Comparison of ENCODE assay signal across 9 cellular contexts in genomic region chr7:130887182-130888016, GRCh38.
DNase-seq lines count a peak whose midpoint lies in the region; ATAC-seq, FAIRE-seq and TF ChIP-seq lines count a peak whose summit lies in the region.
"Had no signal": no experiment of that assay in that cellular context is flagged by ENCODE, and none has a peak within 500 bp of the region (broad histone marks: within the 10 kb centered on the region; RNA-seq: fewer than 3 reads in every experiment).

No MANE protein-coding gene starts in this region.

- no peaks in the 10 kb centered on the region for H3K27me3 Mint-ChIP-seq in astrocyte (ENCODE audit: low read depth, unreplicated experiment)

- H3K4me2 ChIP-seq in astrocyte (ENCODE audit: low read length) (peak overlapping the region; percentile 83), HepG2 (ENCODE audit: low read depth, low read length) (no peak overlapping the region)

- H3K4me3 ChIP-seq in astrocyte (ENCODE audit: insufficient read depth, low read depth, low read length) = peak overlapping the region; percentile 30
- no peak overlapping the region for H3K4me3 ChIP-seq in HepG2 (replicated peaks in 1 of 3; ENCODE audit: insufficient read depth in 1 of 3, low read depth in 2 of 3, low read length in 3 of 3)

- CTCF ChIA-PET in HepG2 (lab: Yijun Ruan, JAX; ENCODE audit: low intra/inter-chr PET ratio, low total read pairs) = no interaction called here

- H3K27ac Mint-ChIP-seq in astrocyte (ENCODE audit: unreplicated experiment) = peak overlapping the region; percentile 98

- H3K4me1 Mint-ChIP-seq in astrocyte (ENCODE audit: low read depth, unreplicated experiment) = peaks cover 66% of the 10 kb centered on the region

- DNase-seq in stimulated activated CD4-positive, alpha-beta T cell treated with anti-CD3 and anti-CD28 coated beads, Interleukin-4, amount 100 ng/mL, for 24 hours = peak; percentile 10
- DNase-seq in stimulated activated CD4-positive, alpha-beta T cell treated with anti-CD3 and anti-CD28 coated beads, Interleukin-4, amount 100 ng/mL, for 1 hour = no peak
- peak; percentile 87 for DNase-seq in astrocyte (ENCODE audit: low read depth)
- DNase-seq in HepG2 (ENCODE audit: low spot score) = peak; percentile 56
- DNase-seq in occipital lobe (lab: John Stamatoyannopoulos, UW) = no peak
- no peak for DNase-seq in hippocampal formation (lab: John Stamatoyannopoulos, UW)
- no peak for DNase-seq in central memory CD4-positive, alpha-beta T cell

- 76% methylated on average over 13 of the region's 13 CpGs for WGBS in HepG2 (ENCODE audit: low lambda C conversion rate)

- no peaks in the 10 kb centered on the region for H3K9me3 ChIP-seq in astrocyte (ENCODE audit: insufficient read depth, low read depth, low read length)
- H3K9me3 ChIP-seq in HepG2 (ENCODE audit: low read length) = no peaks in the 10 kb centered on the region
- H3K9me3 ChIP-seq: neutrophil had no signal

- H3K4me1 ChIP-seq in astrocyte (ENCODE audit: insufficient read depth, low read length) (peaks cover 67% of the 10 kb centered on the region), HepG2 (ENCODE audit: insufficient read depth, low read length) (peaks cover 70% of the 10 kb centered on the region)

- H3K27ac ChIP-seq in astrocyte (ENCODE audit: low read depth, low read length) (peak overlapping the region; percentile 96), HepG2 (ENCODE audit: extremely low read length, insufficient read depth, low read length) (peak overlapping the region; percentile 13)

- FAIRE-seq in astrocyte (lab: Jason Lieb, UNC) (peak; percentile 26), HepG2 (lab: Jason Lieb, UNC) (no peak)

- peak overlapping the region; percentile 74 for H3K4me3 Mint-ChIP-seq in astrocyte (ENCODE audit: unreplicated experiment)

- peaks cover 21% of the 10 kb centered on the region for H3K36me3 Mint-ChIP-seq in astrocyte (ENCODE audit: low read depth, unreplicated experiment)

- H3K9ac ChIP-seq in astrocyte (ENCODE audit: low read length) (peak overlapping the region; percentile 84), HepG2 (ENCODE audit: insufficient read depth, low read depth, low read length) (no peak overlapping the region)

- peaks cover 94% of the 10 kb centered on the region for H3K79me2 ChIP-seq in astrocyte (ENCODE audit: insufficient read depth, low read length)
- peaks cover 73% of the 10 kb centered on the region for H3K79me2 ChIP-seq in HepG2 (ENCODE audit: insufficient read depth, low read length)

- H3K27me3 ChIP-seq in astrocyte (ENCODE audit: insufficient read depth, low read length) (no peaks in the 10 kb centered on the region), HepG2 (ENCODE audit: control insufficient read depth in 1 of 2, insufficient read depth in 2 of 2, low read length in 2 of 2) (no peaks in the 10 kb centered on the region)
- H3K27me3 ChIP-seq: neutrophil had no signal

- no TSS peak for BruUV-seq in HepG2 (replicated peaks; lab: Mats Ljungman, UMichigan)

- ATAC-seq in HepG2 (peak; percentile 36), GM21737 (IDR thresholded peaks at IDR 0.05; ENCODE audit: unreplicated experiment) (no peak)

- in situ Hi-C loops in HepG2 (cut with HindIII; ENCODE audit: extremely low pct_ligation_motif_present, low pct_unique_long_range_greater_than_20kb) = no loop called here

- TF ChIP-seq CTCF in astrocyte (IDR thresholded peaks at IDR 0.05; ENCODE audit: insufficient read depth, low read depth, low read length) (peak; percentile 9), HepG2 (CRISPR knock-in tag; IDR thresholded peaks at IDR 0.05) (0 out of 2 replicates have a peak, but pooled peaks have one; percentile 4)

- intact Hi-C loops in HepG2 (cut with micrococcal nuclease; ENCODE audit: unreplicated experiment) = no loop called here

- H4K20me1 ChIP-seq in astrocyte (ENCODE audit: insufficient read depth, low read length) = peaks cover 59% of the 10 kb centered on the region
- peaks cover 6% of the 10 kb centered on the region; the same call in 1 of the 2 replicates for H4K20me1 ChIP-seq in HepG2 (ENCODE audit: insufficient read depth, low read length)

- POLR2A ChIA-PET in HepG2 (lab: Yijun Ruan, JAX) = no interaction called here

- no peaks in the 10 kb centered on the region for H3K9me3 Mint-ChIP-seq in astrocyte (ENCODE audit: unreplicated experiment)

- no peak for TF ChIP-seq POLR2A in HepG2 (IDR thresholded peaks at IDR 0.05; ENCODE audit: insufficient read depth in 1 of 2, low read depth in 2 of 2, low read length in 2 of 2)

- TF ChIP-seq EP300 in HepG2 (IDR thresholded peaks at IDR 0.05; ENCODE audit: low read depth in 2 of 2, low read length in 2 of 2) (peak in 1 of 2 experiments; percentile 24; a peak in 1 of 4 replicates), HepG2 (CRISPR knock-in tag; IDR thresholded peaks at IDR 0.05; ENCODE audit: borderline replicate concordance) (no peak; the same call in 1 of the 2 replicates)

- H3K36me3 ChIP-seq in astrocyte (ENCODE audit: insufficient read depth, low read length) (peaks cover 66% of the 10 kb centered on the region), HepG2 (replicated peaks in 1 of 2; ENCODE audit: control insufficient read depth in 1 of 2, insufficient read depth in 2 of 2, low read length in 2 of 2) (peaks cover 13 to 66% of the 10 kb centered on the region in 2 experiments)

- TF ChIP-seq RAD21 in HepG2 (CRISPR knock-in tag; IDR thresholded peaks at IDR 0.05) = no peak

- H2AFZ ChIP-seq in astrocyte (ENCODE audit: low read depth, low read length) (no peak overlapping the region), HepG2 (ENCODE audit: low read length) (no peak overlapping the region)

TF ChIP-seq in HepG2, 621 proteins besides CTCF, POLR2A, EP300 and RAD21 (continues in another document):
- TF ChIP-seq ZNF687 (CRISPR knock-in tag; IDR thresholded peaks at IDR 0.05) = peak; percentile 55
- no peak for TF ChIP-seq ZNF281 (CRISPR knock-in tag; IDR thresholded peaks at IDR 0.05; ENCODE audit: borderline replicate concordance)
- TF ChIP-seq HNRNPUL1 (IDR thresholded peaks at IDR 0.05; ENCODE audit: low read depth, low read length) = no peak
- TF ChIP-seq KLF13 (CRISPR knock-in tag; IDR thresholded peaks at IDR 0.05) = no peak
- no peak for TF ChIP-seq RFX5 (IDR thresholded peaks at IDR 0.05; ENCODE audit: low read depth, low read length)
- no peak for TF ChIP-seq SOX6 (IDR thresholded peaks at IDR 0.05)
- peak; percentile 10; the same call in 1 of the 2 replicates for TF ChIP-seq SOX6 (CRISPR knock-in tag; IDR thresholded peaks at IDR 0.05)
- no peak for TF ChIP-seq ZNF460 (CRISPR knock-in tag; IDR thresholded peaks at IDR 0.05; ENCODE audit: borderline replicate concordance)
- no peak for TF ChIP-seq FOXC1 (CRISPR knock-in tag; IDR thresholded peaks at IDR 0.05; ENCODE audit: borderline replicate concordance)
- no peak for TF ChIP-seq ISL2 (CRISPR knock-in tag; IDR thresholded peaks at IDR 0.05)
- no peak for TF ChIP-seq STAT5B (CRISPR knock-in tag; IDR thresholded peaks at IDR 0.05)

Comparison
In these comparisons a context has a peak if more than half of its experiments do, and no peak if none do; other contexts are left out.
1. DNase-seq: peak in stimulated activated CD4-positive, alpha-beta T cell treated with anti-CD3 and anti-CD28 coated beads, Interleukin-4, amount 100 ng/mL, for 24 hours (single experiment), astrocyte (single experiment) and HepG2 (single experiment); none in stimulated activated CD4-positive, alpha-beta T cell treated with anti-CD3 and anti-CD28 coated beads, Interleukin-4, amount 100 ng/mL, for 1 hour (single experiment), occipital lobe (single experiment), hippocampal formation (0 of 2) and central memory CD4-positive, alpha-beta T cell (single experiment).